In the genomic region with DNA sequence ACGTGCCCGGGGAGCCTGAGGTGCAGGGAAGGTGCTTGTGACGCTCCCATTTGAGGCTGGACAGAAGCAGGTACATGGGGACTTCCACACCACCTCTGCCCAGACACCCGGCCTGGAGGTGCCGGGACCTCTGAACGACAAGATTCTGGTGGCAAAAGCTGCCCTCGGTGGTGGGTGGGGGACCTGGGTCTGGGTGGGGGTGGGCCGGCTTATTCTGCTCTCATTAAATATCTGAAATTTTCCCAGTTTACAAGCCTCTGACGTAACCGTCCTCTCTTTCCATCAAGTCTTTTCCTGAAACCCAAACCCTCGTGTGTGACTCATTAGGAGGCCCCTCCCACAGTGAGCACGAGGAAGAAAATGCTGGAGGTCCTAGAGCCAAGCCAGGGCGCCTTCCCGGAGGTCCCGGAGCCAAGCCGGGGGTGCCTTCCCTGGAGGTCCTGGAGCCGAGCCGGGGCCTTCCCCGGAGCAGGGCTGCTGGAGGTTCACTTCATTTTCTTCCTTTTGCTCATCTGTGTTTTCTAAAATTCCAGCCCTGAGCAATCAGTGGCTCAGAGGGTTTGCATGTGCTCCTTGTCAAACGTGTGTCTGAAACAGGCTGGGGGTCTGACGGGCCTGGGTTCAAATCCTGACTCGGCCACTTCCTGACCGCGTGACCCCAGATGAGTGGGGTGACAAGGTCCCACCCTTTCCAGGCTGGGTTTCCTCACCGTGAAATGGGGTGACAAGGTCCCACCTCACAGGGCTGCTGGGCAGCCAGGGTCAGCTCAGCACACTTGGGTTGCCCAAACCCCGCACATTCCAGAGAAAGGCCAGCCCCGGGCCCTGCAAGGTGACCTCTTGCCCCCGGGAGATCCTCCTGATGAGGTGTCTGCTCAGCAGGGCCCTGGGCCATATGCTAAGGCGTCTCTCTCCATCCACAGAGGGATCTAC, we compare ENCODE assay signal across 11 cellular contexts. TPM values are rescaled to one million over a fixed set of nuclear protein-coding genes. Genes with fewer than 3 reads are reported as not detected.
DNase-seq lines count a peak whose midpoint lies in the region; ATAC-seq, FAIRE-seq and TF ChIP-seq lines count a peak whose summit lies in the region.
"Had no signal": no experiment of that assay in that cellular context is flagged by ENCODE, and none has a peak within 500 bp of the region (broad histone marks: within the 10 kb centered on the region; RNA-seq: fewer than 3 reads in every experiment).

No MANE protein-coding gene starts in this region.

- H3K36me3 ChIP-seq in lung (ENCODE audit: control insufficient read depth in 2 of 2, insufficient read depth in 2 of 2, low read length in 2 of 2) = peaks cover 0 to 41% of the 10 kb centered on the region in 2 donors

- no peak overlapping the region for H3K4me3 ChIP-seq in cardiac fibroblast (replicated peaks in 1 of 2; ENCODE audit: low read depth in 2 of 2, low read length in 2 of 2)
- no peak overlapping the region for H3K4me3 ChIP-seq in lung

- no peak for ATAC-seq in activated CD8-positive, alpha-beta memory T cell treated with anti-CD3 and anti-CD28 coated beads, Interleukin-2, amount 10 ng/mL, durations not matched to agents 7 days and 5 days
- peak; percentile 36 for ATAC-seq in lung (ENCODE audit: insufficient read depth, low FRiP score)
- ATAC-seq in HG03095 (IDR thresholded peaks at IDR 0.05; ENCODE audit: unreplicated experiment) = no peak

- peaks cover 8% of the 10 kb centered on the region for H3K36me3 Mint-ChIP-seq in activated CD8-positive, alpha-beta memory T cell treated with anti-CD3 and anti-CD28 coated beads, Interleukin-2, amount 10 ng/mL, durations not matched to agents 7 days and 5 days

- FAIRE-seq in urothelium cell line (lab: Jason Lieb, UNC) = no peak

- H3K9me3 ChIP-seq in lung (ENCODE audit: control insufficient read depth in 2 of 2, insufficient read depth in 1 of 2, low read length in 1 of 2) = no peaks in the 10 kb centered on the region

- no peaks in the 10 kb centered on the region for H3K27me3 Mint-ChIP-seq in activated CD8-positive, alpha-beta memory T cell treated with anti-CD3 and anti-CD28 coated beads, Interleukin-2, amount 10 ng/mL, durations not matched to agents 7 days and 5 days
- H3K27me3 Mint-ChIP-seq: CD4-positive, alpha-beta memory T cell; stimulated activated naive CD8-positive, alpha-beta T cell treated with anti-CD3 and anti-CD28 coated beads, Interleukin-15, Interleukin-2, amounts not matched to agents 100 ng/mL and 50 ng/mL, for 24 hours had no signal

- DNase-seq in activated CD8-positive, alpha-beta memory T cell treated with anti-CD3 and anti-CD28 coated beads, Interleukin-2, amount 10 ng/mL, durations not matched to agents 7 days and 5 days = no peak
- DNase-seq in activated CD8-positive, alpha-beta memory T cell treated with anti-CD3 and anti-CD28 coated beads, Interleukin-2, amount 50 U/mL, for 4 hours = no peak
- peak; percentile 91 to 96 for DNase-seq in cardiac fibroblast (ENCODE audit: low read depth in 2 of 2)
- DNase-seq in lung (ENCODE audit: low spot score) = no peak
- DNase-seq in urothelium cell line (ENCODE audit: low spot score) = peak; percentile 66
- no peak for DNase-seq in kidney glomerular epithelial cell (lab: John Stamatoyannopoulos, UW)
- no peak for DNase-seq in NOMO-1 treated with DMSO at 0.1 percent for 48 hours (lab: John Stamatoyannopoulos, UW; ENCODE audit: unreplicated experiment)
- DNase-seq: CD4-positive, alpha-beta memory T cell had no signal

- peak overlapping the region in 1 of 2 donors; percentile 68 for H3K27ac ChIP-seq in lung (ENCODE audit: low read depth in 1 of 2, low read length in 1 of 2)
- H3K27ac ChIP-seq: VCaP had no signal

- peaks cover 9% of the 10 kb centered on the region for H3K4me1 Mint-ChIP-seq in activated CD8-positive, alpha-beta memory T cell treated with anti-CD3 and anti-CD28 coated beads, Interleukin-2, amount 10 ng/mL, durations not matched to agents 7 days and 5 days

- 75 to 78% methylated on average over 29 of the region's 29 CpGs for WGBS in lung, 2 donors

- H3K27me3 ChIP-seq in lung (ENCODE audit: control insufficient read depth, insufficient read depth) = no peaks in the 10 kb centered on the region

- TF ChIP-seq CTCF in cardiac fibroblast (IDR thresholded peaks at IDR 0.05; ENCODE audit: low read depth, low read length) = no peak
- TF ChIP-seq CTCF in lung (IDR thresholded peaks at IDR 0.05; ENCODE audit: control extremely low read depth, extremely low read depth) = no peak

- no peak overlapping the region for H3K4me3 Mint-ChIP-seq in activated CD8-positive, alpha-beta memory T cell treated with anti-CD3 and anti-CD28 coated beads, Interleukin-2, amount 10 ng/mL, durations not matched to agents 7 days and 5 days
- H3K4me3 Mint-ChIP-seq: stimulated activated naive CD8-positive, alpha-beta T cell treated with anti-CD3 and anti-CD28 coated beads, Interleukin-15, Interleukin-2, amounts not matched to agents 100 ng/mL and 50 ng/mL, for 24 hours had no signal

- CTCF ChIA-PET in activated CD8-positive, alpha-beta memory T cell treated with anti-CD3 and anti-CD28 coated beads, Interleukin-2, amount 10 ng/mL, durations not matched to agents 7 days and 5 days (lab: Charles Lee) = no interaction called here

- H3K27ac Mint-ChIP-seq in activated CD8-positive, alpha-beta memory T cell treated with anti-CD3 and anti-CD28 coated beads, Interleukin-2, amount 10 ng/mL, durations not matched to agents 7 days and 5 days = peak overlapping the region; percentile 49
- H3K27ac Mint-ChIP-seq: stimulated activated naive CD8-positive, alpha-beta T cell treated with anti-CD3 and anti-CD28 coated beads, Interleukin-15, Interleukin-2, amounts not matched to agents 100 ng/mL and 50 ng/mL, for 24 hours had no signal

- no peaks in the 10 kb centered on the region for H3K9me3 Mint-ChIP-seq in activated CD8-positive, alpha-beta memory T cell treated with anti-CD3 and anti-CD28 coated beads, Interleukin-2, amount 10 ng/mL, durations not matched to agents 7 days and 5 days (ENCODE audit: low read depth)
- H3K9me3 Mint-ChIP-seq: stimulated activated naive CD8-positive, alpha-beta T cell treated with anti-CD3 and anti-CD28 coated beads, Interleukin-15, Interleukin-2, amounts not matched to agents 100 ng/mL and 50 ng/mL, for 24 hours had no signal

- H3K4me1 ChIP-seq in lung (ENCODE audit: control insufficient read depth in 2 of 2, insufficient read depth in 2 of 2, low read length in 2 of 2) = peaks cover 0 to 5% of the 10 kb centered on the region in 2 donors

RNA-seq across cellular contexts. Expression of a gene that starts 10.0 kb away (rescaled TPM):
- total RNA-seq in activated CD8-positive, alpha-beta memory T cell treated with anti-CD3 and anti-CD28 coated beads, Interleukin-2, amount 10 ng/mL, durations not matched to agents 7 days and 5 days = 1 to 10 TPM in 1 of 2 experiments, under 1 TPM in 1; 0.66 to 1.5 TPM
- 100 to 1,000 TPM in 1 of 2 donors, 10 to 100 TPM in 1; 90.8 to 185 TPM for total RNA-seq in lung
- 100 to 1,000 TPM in 1 of 2 donors, 10 to 100 TPM in 1; 97.2 to 227 TPM for polyA plus RNA-seq in lung

RNA-seq across cellular contexts. Expression of a gene that starts 17.4 kb away (rescaled TPM):
- not detected for total RNA-seq in activated CD8-positive, alpha-beta memory T cell treated with anti-CD3 and anti-CD28 coated beads, Interleukin-2, amount 10 ng/mL, durations not matched to agents 7 days and 5 days
- 10 to 100 TPM in 1 of 2 donors, 1 to 10 TPM in 1; 1.4 to 16.6 TPM for total RNA-seq in lung
- 10 to 100 TPM in 1 of 2 donors, 1 to 10 TPM in 1; 2.0 to 21.0 TPM for polyA plus RNA-seq in lung
- total RNA-seq: CD4-positive, alpha-beta memory T cell had no signal
- polyA plus RNA-seq: CD4-positive, alpha-beta memory T cell had no signal

RNA-seq across cellular contexts. Expression of a gene that starts 23.5 kb away (rescaled TPM):
- 10 to 100 TPM; 47.7 to 70.6 TPM for total RNA-seq in activated CD8-positive, alpha-beta memory T cell treated with anti-CD3 and anti-CD28 coated beads, Interleukin-2, amount 10 ng/mL, durations not matched to agents 7 days and 5 days
- total RNA-seq in lung = 10 to 100 TPM; 38.7 to 59.7 TPM
- polyA plus RNA-seq in lung = 10 to 100 TPM; 44.8 to 72.3 TPM

RNA-seq across cellular contexts. Expression of a gene that starts 23.8 kb away (rescaled TPM):
- not detected for total RNA-seq in activated CD8-positive, alpha-beta memory T cell treated with anti-CD3 and anti-CD28 coated beads, Interleukin-2, amount 10 ng/mL, durations not matched to agents 7 days and 5 days
- total RNA-seq in lung = not detected
- not detected for polyA plus RNA-seq in lung
- total RNA-seq: CD4-positive, alpha-beta memory T cell had no signal
- polyA plus RNA-seq: CD4-positive, alpha-beta memory T cell had no signal

RNA-seq across cellular contexts. Expression of a gene that starts 28.7 kb away (rescaled TPM):
- not detected for total RNA-seq in activated CD8-positive, alpha-beta memory T cell treated with anti-CD3 and anti-CD28 coated beads, Interleukin-2, amount 10 ng/mL, durations not matched to agents 7 days and 5 days
- 10 to 100 TPM in 1 of 2 donors, under 1 TPM in 1; 0.58 to 23.3 TPM for total RNA-seq in lung
- 10 to 100 TPM in 1 of 2 donors, under 1 TPM in 1; 0.85 to 18.5 TPM for polyA plus RNA-seq in lung
- total RNA-seq: CD4-positive, alpha-beta memory T cell had no signal
- polyA plus RNA-seq: CD4-positive, alpha-beta memory T cell had no signal

Comparison
In these comparisons a context has a peak if more than half of its experiments do, and no peak if none do; other contexts are left out.
1. DNase-seq: peak in cardiac fibroblast (2 of 2) and urothelium cell line (single experiment); none in activated CD8-positive, alpha-beta memory T cell treated with anti-CD3 and anti-CD28 coated beads, Interleukin-2, amount 10 ng/mL, durations not matched to agents 7 days and 5 days (single experiment), activated CD8-positive, alpha-beta memory T cell treated with anti-CD3 and anti-CD28 coated beads, Interleukin-2, amount 50 U/mL, for 4 hours (single experiment), lung (single experiment), kidney glomerular epithelial cell (single experiment) and NOMO-1 treated with DMSO at 0.1 percent for 48 hours (single experiment).
2. RNA of a gene that starts 10.0 kb away (total RNA-seq): 90.8 to 185 TPM in lung; 0.66 to 1.5 TPM in activated CD8-positive, alpha-beta memory T cell treated with anti-CD3 and anti-CD28 coated beads, Interleukin-2, amount 10 ng/mL, durations not matched to agents 7 days and 5 days; every median in the first group is over 10 times any median in the second.